Comparison of ENCODE assay signal across 20 cellular contexts in genomic region chr17:7027335-7027734, GRCh38. TPM values are rescaled to one million over a fixed set of nuclear protein-coding genes. Genes with fewer than 3 reads are reported as not detected.
A peak's percentile ranks its signal among the peaks of the same experiment; 100 is the strongest.
DNase-seq lines count a peak whose midpoint lies in the region; ATAC-seq and TF ChIP-seq lines count a peak whose summit lies in the region.
"Had no signal": no experiment of that assay in that cellular context is flagged by ENCODE, and none has a peak within 500 bp of the region (broad histone marks: within the 10 kb centered on the region; RNA-seq: fewer than 3 reads in every experiment).

No MANE protein-coding gene starts in this region.

- H3K27me3 Mint-ChIP-seq in natural killer cell (ENCODE audit: low read depth in 2 of 2) = no peaks in the 10 kb centered on the region
- H3K27me3 Mint-ChIP-seq in natural killer cell treated with Interleukin-12 subunit alpha and Interleukin-12 subunit beta and Interleukin-15 and Interleukin-18, amount 100 ng/mL, for 72 hours = no peaks in the 10 kb centered on the region
- H3K27me3 Mint-ChIP-seq: activated naive CD8-positive, alpha-beta T cell treated with anti-CD3 and anti-CD28 coated beads, Interleukin-2, amount 10 ng/mL, durations not matched to agents 7 days and 5 days had no signal

- no peaks in the 10 kb centered on the region for H3K9me3 Mint-ChIP-seq in natural killer cell
- no peaks in the 10 kb centered on the region for H3K9me3 Mint-ChIP-seq in natural killer cell treated with Interleukin-12 subunit alpha and Interleukin-12 subunit beta and Interleukin-15 and Interleukin-18, amount 100 ng/mL, for 72 hours
- H3K9me3 Mint-ChIP-seq: activated naive CD8-positive, alpha-beta T cell treated with anti-CD3 and anti-CD28 coated beads, Interleukin-2, amount 10 ng/mL, durations not matched to agents 7 days and 5 days; naive thymus-derived CD8-positive, alpha-beta T cell had no signal

- intact Hi-C loops in natural killer cell (cut with micrococcal nuclease) = no loop called here

- H3K4me3 Mint-ChIP-seq in natural killer cell = no peak overlapping the region
- no peak overlapping the region for H3K4me3 Mint-ChIP-seq in natural killer cell treated with Interleukin-12 subunit alpha and Interleukin-12 subunit beta and Interleukin-15 and Interleukin-18, amount 100 ng/mL, for 72 hours
- H3K4me3 Mint-ChIP-seq: activated naive CD8-positive, alpha-beta T cell treated with anti-CD3 and anti-CD28 coated beads, Interleukin-2, amount 10 ng/mL, durations not matched to agents 7 days and 5 days; naive thymus-derived CD8-positive, alpha-beta T cell had no signal

- peak overlapping the region; percentile 81 to 85 for H3K27ac Mint-ChIP-seq in natural killer cell
- H3K27ac Mint-ChIP-seq in natural killer cell treated with Interleukin-12 subunit alpha and Interleukin-12 subunit beta and Interleukin-15 and Interleukin-18, amount 100 ng/mL, for 72 hours = peak overlapping the region in 1 of 2 donors; percentile 57
- H3K27ac Mint-ChIP-seq: activated naive CD8-positive, alpha-beta T cell treated with anti-CD3 and anti-CD28 coated beads, Interleukin-2, amount 10 ng/mL, durations not matched to agents 7 days and 5 days had no signal

- TF ChIP-seq CTCF in natural killer cell (IDR thresholded peaks at IDR 0.05) = no peak

- DNase-seq in natural killer cell (no peak), lung microvascular endothelial cell (ENCODE audit: low read depth in 2 of 2) (peak; percentile 33 to 55)
- no peak for DNase-seq in natural killer cell treated with Interleukin-12 subunit alpha and Interleukin-12 subunit beta and Interleukin-15 and Interleukin-18, amount 100 ng/mL, for 72 hours (ENCODE audit: low spot score)
- DNase-seq in effector CD8-positive, alpha-beta T cell (lab: John Stamatoyannopoulos, UW) = no peak
- DNase-seq: activated CD8-positive, alpha-beta memory T cell treated with anti-CD3 and anti-CD28 coated beads, Interleukin-2, amount 50 U/mL, for 48 hours; activated naive CD8-positive, alpha-beta T cell treated with anti-CD3 and anti-CD28 coated beads, Interleukin-2, amount 10 ng/mL, durations not matched to agents 7 days and 5 days; EL; foreskin melanocyte; Karpas-422; kidney; mesenchymal stem cell; MV-4-11; NCI-H510A treated with DMSO at 0.1 percent for 48 hours; sigmoid colon; stimulated activated CD8-positive, alpha-beta memory T cell treated with anti-CD3 and anti-CD28 coated beads, Interleukin-4, amount 100 ng/mL, for 48 hours; T-helper 2 cell had no signal

- no peak for ATAC-seq in natural killer cell
- ATAC-seq in natural killer cell treated with Interleukin-12 subunit alpha and Interleukin-12 subunit beta and Interleukin-15 and Interleukin-18, amount 100 ng/mL, for 72 hours = no peak
- no peak for ATAC-seq in GM21737 (IDR thresholded peaks at IDR 0.05; ENCODE audit: unreplicated experiment)
- ATAC-seq in HG02981 (IDR thresholded peaks at IDR 0.05; ENCODE audit: unreplicated experiment) = no peak
- ATAC-seq: naive thymus-derived CD8-positive, alpha-beta T cell; Panc1 had no signal

- no peaks in the 10 kb centered on the region for H3K36me3 Mint-ChIP-seq in natural killer cell
- no peaks in the 10 kb centered on the region for H3K36me3 Mint-ChIP-seq in natural killer cell treated with Interleukin-12 subunit alpha and Interleukin-12 subunit beta and Interleukin-15 and Interleukin-18, amount 100 ng/mL, for 72 hours
- H3K36me3 Mint-ChIP-seq: naive thymus-derived CD8-positive, alpha-beta T cell had no signal

- H3K4me1 Mint-ChIP-seq in natural killer cell = peaks cover 48 to 74% of the 10 kb centered on the region in 2 donors
- H3K4me1 Mint-ChIP-seq in natural killer cell treated with Interleukin-12 subunit alpha and Interleukin-12 subunit beta and Interleukin-15 and Interleukin-18, amount 100 ng/mL, for 72 hours (ENCODE audit: low read depth in 2 of 2) = peaks cover 54 to 56% of the 10 kb centered on the region in 2 donors

RNA-seq across cellular contexts. Expression of gene BCL6B, which starts 4.5 kb away (rescaled TPM):
- total RNA-seq in natural killer cell (under 1 TPM in 2 of 3 donors, not detected in 1; 0.49 to 0.84 TPM), lung microvascular endothelial cell (54.5 and 59.9 TPM in 2 replicates)
- 1 to 10 TPM in 1 of 2 donors, under 1 TPM in 1; 0.73 to 1.1 TPM for total RNA-seq in natural killer cell treated with Interleukin-12 subunit alpha and Interleukin-12 subunit beta and Interleukin-15 and Interleukin-18, amount 100 ng/mL, for 72 hours
- total RNA-seq: naive thymus-derived CD8-positive, alpha-beta T cell had no signal

RNA-seq across cellular contexts. Expression of gene SLC16A13, which starts 8.5 kb away (rescaled TPM):
- total RNA-seq in natural killer cell (1 to 10 TPM; 4.8 to 7.0 (median 6.0) TPM), lung microvascular endothelial cell (1.3 and 2.4 TPM in 2 replicates)
- total RNA-seq in natural killer cell treated with Interleukin-12 subunit alpha and Interleukin-12 subunit beta and Interleukin-15 and Interleukin-18, amount 100 ng/mL, for 72 hours = 10 to 100 TPM; 11.7 to 19.1 TPM

RNA-seq across cellular contexts. Expression of gene RNASEK, which starts 14.9 kb away (rescaled TPM):
- 100 to 1,000 TPM; 151 to 165 (median 159) TPM for total RNA-seq in natural killer cell
- 100 to 1,000 TPM; 206 to 224 TPM for total RNA-seq in natural killer cell treated with Interleukin-12 subunit alpha and Interleukin-12 subunit beta and Interleukin-15 and Interleukin-18, amount 100 ng/mL, for 72 hours
- total RNA-seq in lung microvascular endothelial cell = 34.2 and 60.7 TPM in 2 replicates

RNA-seq across cellular contexts. Expression of gene SLC16A11, which starts 16.6 kb away (rescaled TPM):
- total RNA-seq in natural killer cell (1 to 10 TPM; 1.2 to 2.5 (median 1.6) TPM), lung microvascular endothelial cell (0.22 and 1.2 TPM in 2 replicates)
- 1 to 10 TPM; 1.2 to 1.7 TPM for total RNA-seq in natural killer cell treated with Interleukin-12 subunit alpha and Interleukin-12 subunit beta and Interleukin-15 and Interleukin-18, amount 100 ng/mL, for 72 hours

RNA-seq across cellular contexts. Expression of gene ALOX12, which starts 31.5 kb away (rescaled TPM):
- 1 to 10 TPM in 2 of 3 donors, under 1 TPM in 1; 0.77 to 2.4 (median 1.3) TPM for total RNA-seq in natural killer cell
- total RNA-seq in natural killer cell treated with Interleukin-12 subunit alpha and Interleukin-12 subunit beta and Interleukin-15 and Interleukin-18, amount 100 ng/mL, for 72 hours = not detected
- total RNA-seq in lung microvascular endothelial cell = not detected in 2 replicates
- total RNA-seq: activated naive CD8-positive, alpha-beta T cell treated with anti-CD3 and anti-CD28 coated beads, Interleukin-2, amount 10 ng/mL, durations not matched to agents 7 days and 5 days; kidney; naive thymus-derived CD8-positive, alpha-beta T cell; sigmoid colon had no signal

Comparison
In these comparisons a context has a peak if more than half of its experiments do, and no peak if none do; other contexts are left out.
1. DNase-seq: peak in lung microvascular endothelial cell (2 of 2); none in natural killer cell (single experiment), natural killer cell treated with Interleukin-12 subunit alpha and Interleukin-12 subunit beta and Interleukin-15 and Interleukin-18, amount 100 ng/mL, for 72 hours (single experiment) and effector CD8-positive, alpha-beta T cell (single experiment).
2. RNA of gene BCL6B, which starts 4.5 kb away (total RNA-seq): 54.5 to 59.9 TPM in lung microvascular endothelial cell; 0.73 to 1.1 TPM in natural killer cell treated with Interleukin-12 subunit alpha and Interleukin-12 subunit beta and Interleukin-15 and Interleukin-18, amount 100 ng/mL, for 72 hours and 0.49 to 0.84 TPM in natural killer cell; every median in the first group is over 10 times any median in the second.